ENCODE assay signal across 13 cellular contexts in the genomic region with DNA sequence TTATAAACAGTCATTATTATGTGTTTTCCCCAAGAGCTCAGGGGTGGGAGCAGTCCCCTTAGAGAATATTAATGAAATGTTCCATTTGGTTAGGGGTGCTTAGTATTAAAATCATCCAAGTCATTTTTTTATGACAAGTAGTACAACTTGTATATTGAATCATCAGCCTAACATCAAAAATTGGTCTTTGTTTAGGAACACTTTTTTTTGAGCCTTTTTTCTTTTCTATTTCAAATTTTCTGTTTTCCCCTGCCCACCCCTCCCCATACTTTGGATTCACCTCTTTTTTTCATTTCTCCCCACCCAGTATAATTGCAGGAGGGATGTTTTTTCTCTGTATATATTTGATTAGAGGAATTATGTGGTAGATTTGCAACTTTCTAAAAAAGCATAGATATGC. TPM values are rescaled to one million over a fixed set of nuclear protein-coding genes. Genes with fewer than 3 reads are reported as not detected.
DNase-seq lines count a peak whose midpoint lies in the region; ATAC-seq and TF ChIP-seq lines count a peak whose summit lies in the region.
"Had no signal": no experiment of that assay in that cellular context is flagged by ENCODE, and none has a peak within 500 bp of the region (broad histone marks: within the 10 kb centered on the region; RNA-seq: fewer than 3 reads in every experiment).

No MANE protein-coding gene starts in this region.

- peaks cover 39% of the 10 kb centered on the region for H3K36me3 Mint-ChIP-seq in activated CD8-positive, alpha-beta memory T cell treated with anti-CD3 and anti-CD28 coated beads, Interleukin-2, amount 10 ng/mL, durations not matched to agents 7 days and 5 days
- H3K36me3 Mint-ChIP-seq in activated naive CD8-positive, alpha-beta T cell treated with anti-CD3 and anti-CD28 coated beads for 36 hours: peaks cover 12% of the 10 kb centered on the region
- H3K36me3 Mint-ChIP-seq in activated naive CD8-positive, alpha-beta T cell treated with anti-CD3 and anti-CD28 coated beads, Interleukin-2, amount 50 U/mL, for 24 hours (ENCODE audit: low read depth): peaks cover 37% of the 10 kb centered on the region
- H3K36me3 Mint-ChIP-seq in effector memory CD8-positive, alpha-beta T cell (ENCODE audit: insufficient read depth): peaks cover 91% of the 10 kb centered on the region

- in situ Hi-C loops in gastrocnemius medialis (cut with MboI; ENCODE audit: low sequenced_read_pairs in 4 of 4): no loop called here

- H3K4me3 Mint-ChIP-seq in activated CD8-positive, alpha-beta memory T cell treated with anti-CD3 and anti-CD28 coated beads, Interleukin-2, amount 10 ng/mL, durations not matched to agents 7 days and 5 days: no peak overlapping the region
- no peak overlapping the region for H3K4me3 Mint-ChIP-seq in activated naive CD8-positive, alpha-beta T cell treated with anti-CD3 and anti-CD28 coated beads for 36 hours
- H3K4me3 Mint-ChIP-seq in activated naive CD8-positive, alpha-beta T cell treated with anti-CD3 and anti-CD28 coated beads, Interleukin-2, amount 50 U/mL, for 24 hours: no peak overlapping the region
- no peak overlapping the region for H3K4me3 Mint-ChIP-seq in effector memory CD8-positive, alpha-beta T cell
- H3K4me3 Mint-ChIP-seq: B cell; CD8-positive, alpha-beta T cell; H9 had no signal

- no peak overlapping the region for H3K27ac ChIP-seq in gastrocnemius medialis
- H3K27ac ChIP-seq: BLaER1 treated with 17β-estradiol and CSF1 and Interleukin-3, amounts not matched to agents 10 nM and 100 nM had no signal

- no peak for ATAC-seq in activated CD8-positive, alpha-beta memory T cell treated with anti-CD3 and anti-CD28 coated beads, Interleukin-2, amount 10 ng/mL, durations not matched to agents 7 days and 5 days
- no peak for ATAC-seq in activated naive CD8-positive, alpha-beta T cell treated with anti-CD3 and anti-CD28 coated beads, Interleukin-2, amount 50 U/mL, for 24 hours
- ATAC-seq in effector memory CD8-positive, alpha-beta T cell (replicated peaks): no peak
- no peak for ATAC-seq in gastrocnemius medialis
- ATAC-seq: CD8-positive, alpha-beta T cell had no signal

- intact Hi-C loops in gastrocnemius medialis (cut with DNase I; ENCODE audit: low total_unique reads): no loop called here

- H3K27me3 Mint-ChIP-seq in activated CD8-positive, alpha-beta memory T cell treated with anti-CD3 and anti-CD28 coated beads, Interleukin-2, amount 10 ng/mL, durations not matched to agents 7 days and 5 days: no peaks in the 10 kb centered on the region
- no peaks in the 10 kb centered on the region for H3K27me3 Mint-ChIP-seq in activated naive CD8-positive, alpha-beta T cell treated with anti-CD3 and anti-CD28 coated beads for 36 hours
- H3K27me3 Mint-ChIP-seq in activated naive CD8-positive, alpha-beta T cell treated with anti-CD3 and anti-CD28 coated beads, Interleukin-2, amount 50 U/mL, for 24 hours: no peaks in the 10 kb centered on the region
- H3K27me3 Mint-ChIP-seq in effector memory CD8-positive, alpha-beta T cell: no peaks in the 10 kb centered on the region
- H3K27me3 Mint-ChIP-seq: B cell had no signal

- TF ChIP-seq POLR2A in gastrocnemius medialis (IDR thresholded peaks at IDR 0.05): no peak

- H3K4me3 ChIP-seq in gastrocnemius medialis: no peak overlapping the region
- H3K4me3 ChIP-seq: BLaER1 treated with 17β-estradiol and CSF1 and Interleukin-3, amounts not matched to agents 10 nM and 100 nM had no signal

- CTCF ChIA-PET in activated CD8-positive, alpha-beta memory T cell treated with anti-CD3 and anti-CD28 coated beads, Interleukin-2, amount 10 ng/mL, durations not matched to agents 7 days and 5 days (lab: Charles Lee): no interaction called here

- H3K4me1 Mint-ChIP-seq in activated CD8-positive, alpha-beta memory T cell treated with anti-CD3 and anti-CD28 coated beads, Interleukin-2, amount 10 ng/mL, durations not matched to agents 7 days and 5 days: no peaks in the 10 kb centered on the region
- H3K4me1 Mint-ChIP-seq in activated naive CD8-positive, alpha-beta T cell treated with anti-CD3 and anti-CD28 coated beads for 36 hours: no peaks in the 10 kb centered on the region
- no peaks in the 10 kb centered on the region for H3K4me1 Mint-ChIP-seq in activated naive CD8-positive, alpha-beta T cell treated with anti-CD3 and anti-CD28 coated beads, Interleukin-2, amount 50 U/mL, for 24 hours
- no peaks in the 10 kb centered on the region for H3K4me1 Mint-ChIP-seq in effector memory CD8-positive, alpha-beta T cell (ENCODE audit: low read depth in 2 of 2)
- H3K4me1 Mint-ChIP-seq: B cell, H9 had no signal

- H3K4me1 ChIP-seq in gastrocnemius medialis: peaks cover 4 to 10% of the 10 kb centered on the region in 2 donors
- H3K4me1 ChIP-seq: BLaER1 treated with 17β-estradiol and CSF1 and Interleukin-3, amounts not matched to agents 10 nM and 100 nM had no signal

- H3K27me3 ChIP-seq in gastrocnemius medialis: no peaks in the 10 kb centered on the region
- H3K27me3 ChIP-seq: BLaER1 treated with 17β-estradiol and CSF1 and Interleukin-3, amounts not matched to agents 10 nM and 100 nM had no signal

- DNase-seq in activated CD8-positive, alpha-beta memory T cell treated with anti-CD3 and anti-CD28 coated beads, Interleukin-2, amount 10 ng/mL, durations not matched to agents 7 days and 5 days: no peak
- DNase-seq in activated CD8-positive, alpha-beta memory T cell treated with anti-CD3 and anti-CD28 coated beads for 24 hours: no peak
- no peak for DNase-seq in activated naive CD8-positive, alpha-beta T cell treated with anti-CD3 and anti-CD28 coated beads for 36 hours
- DNase-seq in activated naive CD8-positive, alpha-beta T cell treated with anti-CD3 and anti-CD28 coated beads, Interleukin-2, amount 50 U/mL, for 24 hours: no peak
- no peak for DNase-seq in effector memory CD8-positive, alpha-beta T cell
- DNase-seq in gastrocnemius medialis: no peak
- DNase-seq: Calu3; CD8-positive, alpha-beta T cell; DMS79 treated with DMSO at 0.1 percent for 48 hours; GF-D8; H9 had no signal

- H3K36me3 ChIP-seq in gastrocnemius medialis: peaks cover 0 to 69% of the 10 kb centered on the region in 2 donors

- no peaks in the 10 kb centered on the region for H3K9me3 Mint-ChIP-seq in activated CD8-positive, alpha-beta memory T cell treated with anti-CD3 and anti-CD28 coated beads, Interleukin-2, amount 10 ng/mL, durations not matched to agents 7 days and 5 days (ENCODE audit: low read depth)
- no peaks in the 10 kb centered on the region for H3K9me3 Mint-ChIP-seq in activated naive CD8-positive, alpha-beta T cell treated with anti-CD3 and anti-CD28 coated beads for 36 hours
- no peaks in the 10 kb centered on the region for H3K9me3 Mint-ChIP-seq in activated naive CD8-positive, alpha-beta T cell treated with anti-CD3 and anti-CD28 coated beads, Interleukin-2, amount 50 U/mL, for 24 hours
- no peaks in the 10 kb centered on the region for H3K9me3 Mint-ChIP-seq in effector memory CD8-positive, alpha-beta T cell
- H3K9me3 Mint-ChIP-seq: CD8-positive, alpha-beta T cell; H9 had no signal

- H3K27ac Mint-ChIP-seq in activated CD8-positive, alpha-beta memory T cell treated with anti-CD3 and anti-CD28 coated beads, Interleukin-2, amount 10 ng/mL, durations not matched to agents 7 days and 5 days: peak overlapping the region; percentile 50
- H3K27ac Mint-ChIP-seq in activated naive CD8-positive, alpha-beta T cell treated with anti-CD3 and anti-CD28 coated beads for 36 hours: peak overlapping the region; percentile 28
- H3K27ac Mint-ChIP-seq in activated naive CD8-positive, alpha-beta T cell treated with anti-CD3 and anti-CD28 coated beads, Interleukin-2, amount 50 U/mL, for 24 hours: no peak overlapping the region
- H3K27ac Mint-ChIP-seq in effector memory CD8-positive, alpha-beta T cell: peak overlapping the region; percentile 11 to 81
- H3K27ac Mint-ChIP-seq: B cell; CD8-positive, alpha-beta T cell; H9 had no signal

- TF ChIP-seq CTCF in gastrocnemius medialis (IDR thresholded peaks at IDR 0.05 in 4 of 5, conservative IDR thresholded peaks at IDR 0.05 in 1 of 5): no peak

- no peaks in the 10 kb centered on the region for H3K9me3 ChIP-seq in gastrocnemius medialis
- H3K9me3 ChIP-seq: BLaER1 treated with 17β-estradiol and CSF1 and Interleukin-3, amounts not matched to agents 10 nM and 100 nM had no signal

RNA-seq across cellular contexts. Expression of a gene that starts 25.8 kb away (rescaled TPM):
- 10 to 100 TPM; 19.0 to 26.5 TPM for total RNA-seq in activated CD8-positive, alpha-beta memory T cell treated with anti-CD3 and anti-CD28 coated beads, Interleukin-2, amount 10 ng/mL, durations not matched to agents 7 days and 5 days
- total RNA-seq in activated naive CD8-positive, alpha-beta T cell treated with anti-CD3 and anti-CD28 coated beads for 36 hours: 10 to 100 TPM; 29.0 to 29.8 TPM
- 10 to 100 TPM; 13.4 to 15.4 (median 13.9) TPM for total RNA-seq in gastrocnemius medialis

RNA-seq across cellular contexts. Expression of a gene that starts 46.8 kb away (rescaled TPM):
- total RNA-seq in activated CD8-positive, alpha-beta memory T cell treated with anti-CD3 and anti-CD28 coated beads, Interleukin-2, amount 10 ng/mL, durations not matched to agents 7 days and 5 days: 100 to 1,000 TPM; 108 to 147 TPM
- total RNA-seq in activated naive CD8-positive, alpha-beta T cell treated with anti-CD3 and anti-CD28 coated beads for 36 hours: 100 to 1,000 TPM; 171 to 175 TPM
- total RNA-seq in gastrocnemius medialis: 10 to 100 TPM; 77.0 to 83.1 (median 81.9) TPM
